ENCODE assay signal across 10 cellular contexts in genomic region chr1:175319912-175320230, GRCh38.
A peak's percentile ranks its signal among the peaks of the same experiment; 100 is the strongest.
DNase-seq lines count a peak whose midpoint lies in the region; ATAC-seq and TF ChIP-seq lines count a peak whose summit lies in the region.
"Had no signal": no experiment of that assay in that cellular context is flagged by ENCODE, and none has a peak within 500 bp of the region (broad histone marks: within the 10 kb centered on the region; RNA-seq: fewer than 3 reads in every experiment).

No MANE protein-coding gene starts in this region.

- H4K20me1 ChIP-seq in mammary epithelial cell (ENCODE audit: insufficient read depth, low read length) = no peaks in the 10 kb centered on the region

- ATAC-seq in GM21360 (IDR thresholded peaks at IDR 0.05; ENCODE audit: unreplicated experiment) (peak; percentile 15), HG03280 (IDR thresholded peaks at IDR 0.05; ENCODE audit: unreplicated experiment) (peak; percentile 14), GM19328 (IDR thresholded peaks at IDR 0.05; ENCODE audit: unreplicated experiment) (no peak)
- peak; percentile 21 for ATAC-seq in effector memory CD8-positive, alpha-beta T cell (replicated peaks)

- whole genome bisulfite sequencing in mammary epithelial cell (ENCODE audit: low coverage, missing lambda C conversion rate) = 0% methylated on average over 1 of the region's 1 CpG

- H3K27me3 Mint-ChIP-seq in Caco-2 (ENCODE audit: insufficient read depth, unreplicated experiment) = no peaks in the 10 kb centered on the region
- H3K27me3 Mint-ChIP-seq in effector memory CD8-positive, alpha-beta T cell = peaks cover 0 to 21% of the 10 kb centered on the region in 2 donors

- CTCF ChIA-PET in Caco-2 (lab: Charles Lee) = interaction anchor here (1.0 to 5.2 kb wide), 4 partner anchors 124 to 195 kb away, joined by 3 to 49 read pairs (median 20); no protein-coding TSS in a partner anchor
- CTCF ChIA-PET in mammary epithelial cell (lab: Charles Lee; ENCODE audit: low non-redundant PET) = no interaction called here

- H3K9ac ChIP-seq in mammary epithelial cell (ENCODE audit: insufficient read depth, low read length) = no peak overlapping the region

- DNase-seq in Caco-2 = no peak
- no peak for DNase-seq in effector memory CD8-positive, alpha-beta T cell
- no peak for DNase-seq in mammary epithelial cell
- no peak for DNase-seq in breast epithelium (ENCODE audit: low spot score in 2 of 2)
- DNase-seq in DMS53 treated with DMSO at 0.1 percent for 48 hours (lab: John Stamatoyannopoulos, UW; ENCODE audit: unreplicated experiment) = no peak

- H3K4me3 ChIP-seq in Caco-2 (ENCODE audit: low read depth, low read length) (no peak overlapping the region), mammary epithelial cell (replicated peaks in 1 of 3; ENCODE audit: insufficient read depth in 1 of 3, low read depth in 2 of 3, low read length in 3 of 3) (no peak overlapping the region), breast epithelium (no peak overlapping the region)
- H3K4me3 ChIP-seq: lower lobe of right lung had no signal

- H3K36me3 Mint-ChIP-seq in Caco-2 (ENCODE audit: insufficient read depth, unreplicated experiment) = peaks cover 6% of the 10 kb centered on the region
- H3K36me3 Mint-ChIP-seq in effector memory CD8-positive, alpha-beta T cell (ENCODE audit: insufficient read depth) = no peaks in the 10 kb centered on the region
- H3K36me3 Mint-ChIP-seq: CD4-positive, CD25-positive, alpha-beta regulatory T cell had no signal

- dilution Hi-C loops in mammary epithelial cell (cut with HindIII; ENCODE audit: low sequenced_read_pairs) = loop anchor here (5.0 kb wide), 1 partner anchor 168 kb away; no protein-coding TSS in a partner anchor

- H2AFZ ChIP-seq in mammary epithelial cell (ENCODE audit: low read depth, low read length) = no peak overlapping the region

- H3K9me3 ChIP-seq in Caco-2 (no peaks in the 10 kb centered on the region), mammary epithelial cell (replicated peaks; ENCODE audit: insufficient read depth, low read length) (no peaks in the 10 kb centered on the region), breast epithelium (no peaks in the 10 kb centered on the region)
- H3K9me3 ChIP-seq: lower lobe of right lung had no signal

- no peak overlapping the region for H3K4me2 ChIP-seq in mammary epithelial cell (ENCODE audit: insufficient read depth, low read depth, low read length)

- peaks cover 4% of the 10 kb centered on the region for H3K9me3 Mint-ChIP-seq in Caco-2 (ENCODE audit: unreplicated experiment)
- peaks cover 0 to under 1% of the 10 kb centered on the region in 2 donors for H3K9me3 Mint-ChIP-seq in effector memory CD8-positive, alpha-beta T cell

- H3K4me1 ChIP-seq in Caco-2 (peaks cover 13% of the 10 kb centered on the region; the same call in 1 of the 2 replicates), mammary epithelial cell (ENCODE audit: insufficient read depth, low read length) (peaks cover 7% of the 10 kb centered on the region), breast epithelium (no peaks in the 10 kb centered on the region)

- H3K27ac Mint-ChIP-seq in Caco-2 (ENCODE audit: unreplicated experiment) = peak overlapping the region; percentile 48
- H3K27ac Mint-ChIP-seq in effector memory CD8-positive, alpha-beta T cell = peak overlapping the region in 1 of 2 donors; percentile 63

- no peak for TF ChIP-seq POLR2A in breast epithelium (IDR thresholded peaks at IDR 0.05)

- TF ChIP-seq CTCF in Caco-2 (IDR thresholded peaks at IDR 0.05; ENCODE audit: insufficient read depth in 1 of 2, low read depth in 1 of 2, low read length in 1 of 2, severe bottlenecking in 1 of 2, unreplicated experiment in 1 of 2) (no peak), mammary epithelial cell (conservative IDR thresholded peaks at IDR 0.05 in 1 of 2, IDR thresholded peaks at IDR 0.05 in 1 of 2; ENCODE audit: extremely low read depth in 1 of 2, insufficient read depth in 1 of 2, low read depth in 1 of 2, low read length in 2 of 2) (no peak), breast epithelium (IDR thresholded peaks at IDR 0.05) (no peak)

- H3K27ac ChIP-seq in mammary epithelial cell (ENCODE audit: insufficient read depth, low read depth, low read length) (no peak overlapping the region), breast epithelium (peak overlapping the region in 1 of 2 donors; percentile 69)

- in situ Hi-C loops in mammary epithelial cell (cut with MboI; ENCODE audit: low sequenced_read_pairs in 2 of 2) = loop anchor here (5.0 to 25.0 kb wide), 2 partner anchors 163 to 283 kb away; no protein-coding TSS in a partner anchor

- BruUV-seq in Caco-2 (replicated peaks; lab: Mats Ljungman, UMichigan) (no TSS peak), mammary epithelial cell (replicated peaks; lab: Mats Ljungman, UMichigan) (no TSS peak)

- H3K79me2 ChIP-seq in mammary epithelial cell (ENCODE audit: insufficient read depth, low read length) = no peaks in the 10 kb centered on the region

- no peak overlapping the region for H3K4me3 Mint-ChIP-seq in Caco-2 (ENCODE audit: unreplicated experiment)
- H3K4me3 Mint-ChIP-seq in effector memory CD8-positive, alpha-beta T cell = no peak overlapping the region

- intact Hi-C loops in Caco-2 (cut with micrococcal nuclease; ENCODE audit: unreplicated experiment) (loop anchor here (1.0 kb wide), 3 partner anchors 51 to 291 kb away; no protein-coding TSS in a partner anchor), mammary epithelial cell (cut with micrococcal nuclease) (loop anchor here (1.0 kb wide), 4 partner anchors 99 to 291 kb away; partner anchors contain the start of gene KIAA0040), breast epithelium (cut with DNase I; ENCODE audit: low total_unique reads) (loop anchor here (10.0 kb wide), 1 partner anchor 165 kb away; no protein-coding TSS in a partner anchor)

- H3K27me3 ChIP-seq in Caco-2 (replicated peaks; ENCODE audit: control insufficient read depth, insufficient read depth, low read length) (no peaks in the 10 kb centered on the region), mammary epithelial cell (ENCODE audit: insufficient read depth, low read length) (no peaks in the 10 kb centered on the region), breast epithelium (no peaks in the 10 kb centered on the region)

- POLR2A ChIA-PET in Caco-2 (lab: Charles Lee) = no interaction called here

- peaks cover 6% of the 10 kb centered on the region for H3K4me1 Mint-ChIP-seq in Caco-2 (ENCODE audit: low read depth, unreplicated experiment)
- H3K4me1 Mint-ChIP-seq in effector memory CD8-positive, alpha-beta T cell (ENCODE audit: low read depth in 2 of 2) = peaks cover 5 to 6% of the 10 kb centered on the region in 2 donors

- no peaks in the 10 kb centered on the region for H3K36me3 ChIP-seq in Caco-2 (ENCODE audit: control insufficient read depth, insufficient read depth, low read length)
- no peaks in the 10 kb centered on the region for H3K36me3 ChIP-seq in mammary epithelial cell (ENCODE audit: insufficient read depth, low read length)
- no peaks in the 10 kb centered on the region for H3K36me3 ChIP-seq in breast epithelium
- H3K36me3 ChIP-seq: lower lobe of right lung had no signal
